Comparison of ENCODE assay signal across 24 cellular contexts in genomic region chr15:75229191-75230015, GRCh38. TPM values are rescaled to one million over a fixed set of nuclear protein-coding genes. Genes with fewer than 3 reads are reported as not detected.
DNase-seq lines count a peak whose midpoint lies in the region; ATAC-seq and TF ChIP-seq lines count a peak whose summit lies in the region.
"Had no signal": no experiment of that assay in that cellular context is flagged by ENCODE, and none has a peak within 500 bp of the region (broad histone marks: within the 10 kb centered on the region; RNA-seq: fewer than 3 reads in every experiment).

No MANE protein-coding gene starts in this region.

- H3K9ac ChIP-seq in BLaER1 treated with 17β-estradiol and CSF1 and Interleukin-3, amounts not matched to agents 10 nM and 100 nM = no peak overlapping the region; a peak in 2 of 22 replicates

- no peaks in the 10 kb centered on the region for H3K9me3 Mint-ChIP-seq in chondrocyte (ENCODE audit: low read depth)
- H3K9me3 Mint-ChIP-seq: activated naive CD4-positive, alpha-beta T cell treated with anti-CD3 and anti-CD28 coated beads, Interleukin-2, amount 50 U/mL, for 24 hours; CD4-positive, CD25-positive, alpha-beta regulatory T cell; effector memory CD8-positive, alpha-beta T cell; naive thymus-derived CD4-positive, alpha-beta T cell; T-helper 1 cell treated with Interleukin-12 subunit alpha and Interleukin-12 subunit beta and Interleukin-4 antibody, amounts not matched to agents 30 μg/mL and 1 μg/mL, for 36 hours had no signal

- H3K9me3 ChIP-seq in BLaER1 treated with 17β-estradiol and CSF1 and Interleukin-3, amounts not matched to agents 10 nM and 100 nM (replicated peaks in 1 of 11) = no peaks in the 10 kb centered on the region
- H3K9me3 ChIP-seq: lower lobe of right lung had no signal

- H3K27ac ChIP-seq in BLaER1 treated with 17β-estradiol and CSF1 and Interleukin-3, amounts not matched to agents 10 nM and 100 nM = peak overlapping the region in 5 of 11 experiments; percentile 11 to 29 (median 23); a peak in 4 of 22 replicates
- H3K27ac ChIP-seq: cardiac muscle cell, lower lobe of right lung, RWPE1 had no signal

- H3K27me3 Mint-ChIP-seq in chondrocyte (ENCODE audit: low read depth) = peaks cover 25% of the 10 kb centered on the region

- no peaks in the 10 kb centered on the region for H3K36me3 ChIP-seq in BLaER1 treated with 17β-estradiol and CSF1 and Interleukin-3, amounts not matched to agents 10 nM and 100 nM
- H3K36me3 ChIP-seq: cardiac muscle cell, lower lobe of right lung had no signal

- peaks cover 17 to 33% (median 27%) of the 10 kb centered on the region in 10 experiments for H3K4me1 ChIP-seq in BLaER1 treated with 17β-estradiol and CSF1 and Interleukin-3, amounts not matched to agents 10 nM and 100 nM
- H3K4me1 ChIP-seq: lower lobe of right lung had no signal

- no peaks in the 10 kb centered on the region for H3K36me3 Mint-ChIP-seq in chondrocyte (ENCODE audit: low read depth)
- H3K36me3 Mint-ChIP-seq: activated naive CD4-positive, alpha-beta T cell treated with anti-CD3 and anti-CD28 coated beads, Interleukin-2, amount 50 U/mL, for 24 hours; CD4-positive, CD25-positive, alpha-beta regulatory T cell had no signal

- peak; percentile 18 for DNase-seq in GM13977 (ENCODE audit: low spot score)
- peak; percentile 72 for DNase-seq in chondrocyte (ENCODE audit: low spot score)
- peak; percentile 67 for DNase-seq in posterior vena cava (ENCODE audit: low spot score)
- no peak for DNase-seq in T-helper 9 cell
- no peak for DNase-seq in occipital lobe (lab: John Stamatoyannopoulos, UW)
- DNase-seq: activated CD8-positive, alpha-beta memory T cell treated with anti-CD3 and anti-CD28 coated beads, Interleukin-2, amount 50 U/mL, for 4 hours; CD4-positive, CD25-positive, alpha-beta regulatory T cell; DND-41; effector memory CD8-positive, alpha-beta T cell; lower lobe of right lung; NCI-H1092; NCI-H2171; retina had no signal

- no peak overlapping the region for H3K27ac Mint-ChIP-seq in chondrocyte (ENCODE audit: unreplicated experiment)
- H3K27ac Mint-ChIP-seq: activated naive CD4-positive, alpha-beta T cell treated with anti-CD3 and anti-CD28 coated beads, Interleukin-2, amount 50 U/mL, for 24 hours; CD4-positive, CD25-positive, alpha-beta regulatory T cell; effector memory CD8-positive, alpha-beta T cell; naive thymus-derived CD4-positive, alpha-beta T cell; T-helper 1 cell treated with Interleukin-12 subunit alpha and Interleukin-12 subunit beta and Interleukin-4 antibody, amounts not matched to agents 30 μg/mL and 1 μg/mL, for 36 hours had no signal

- in situ Hi-C loops in GM13977 (cut with MboI; ENCODE audit: low pct_unique_long_range_greater_than_20kb, low sequenced_read_pairs, unreplicated experiment) = no loop called here

- no peak for TF ChIP-seq CTCF in GM13977 (IDR thresholded peaks at IDR 0.05; ENCODE audit: extremely low read depth, insufficient read depth, missing control alignments)
- TF ChIP-seq CTCF in chondrocyte (IDR thresholded peaks at IDR 0.05) = no peak

- intact Hi-C loops in posterior vena cava (cut with DNase I) = loop anchor here in 1 of 2 donors (10.0 kb wide), 1 partner anchor 75 kb away; no protein-coding TSS in a partner anchor

- no peak overlapping the region for H3K4me3 Mint-ChIP-seq in chondrocyte (ENCODE audit: unreplicated experiment)
- H3K4me3 Mint-ChIP-seq: activated naive CD4-positive, alpha-beta T cell treated with anti-CD3 and anti-CD28 coated beads, Interleukin-2, amount 50 U/mL, for 24 hours; effector memory CD8-positive, alpha-beta T cell; naive thymus-derived CD4-positive, alpha-beta T cell; T-helper 1 cell treated with Interleukin-12 subunit alpha and Interleukin-12 subunit beta and Interleukin-4 antibody, amounts not matched to agents 30 μg/mL and 1 μg/mL, for 36 hours had no signal

- no peaks in the 10 kb centered on the region for H3K4me1 Mint-ChIP-seq in chondrocyte (ENCODE audit: low read depth)
- H3K4me1 Mint-ChIP-seq: activated naive CD4-positive, alpha-beta T cell treated with anti-CD3 and anti-CD28 coated beads, Interleukin-2, amount 50 U/mL, for 24 hours; CD4-positive, CD25-positive, alpha-beta regulatory T cell had no signal

- no peaks in the 10 kb centered on the region for H4K20me1 ChIP-seq in BLaER1 treated with 17β-estradiol and CSF1 and Interleukin-3, amounts not matched to agents 10 nM and 100 nM

- no peak for ATAC-seq in GM18868 (IDR thresholded peaks at IDR 0.05; ENCODE audit: unreplicated experiment)
- ATAC-seq: activated CD4-positive, CD25-positive, alpha-beta regulatory T cell treated with anti-CD3 and anti-CD28 coated beads, Interleukin-2, amount 50 U/mL, for 24 hours; effector memory CD8-positive, alpha-beta T cell; HCT116; HepG2; lower lobe of right lung; naive thymus-derived CD4-positive, alpha-beta T cell had no signal

- H3K27me3 ChIP-seq in BLaER1 treated with 17β-estradiol and CSF1 and Interleukin-3, amounts not matched to agents 10 nM and 100 nM = no peaks in the 10 kb centered on the region
- H3K27me3 ChIP-seq: cardiac muscle cell had no signal

- H3K4me2 ChIP-seq in BLaER1 treated with 17β-estradiol and CSF1 and Interleukin-3, amounts not matched to agents 10 nM and 100 nM = peak overlapping the region; percentile 33 to 73 (median 64)

- H3K4me3 ChIP-seq in BLaER1 treated with 17β-estradiol and CSF1 and Interleukin-3, amounts not matched to agents 10 nM and 100 nM = no peak overlapping the region
- H3K4me3 ChIP-seq: cardiac muscle cell, GM12878, lower lobe of right lung had no signal

RNA-seq across cellular contexts. Expression of gene C15orf39, which starts 27.7 kb away (rescaled TPM):
- total RNA-seq in chondrocyte = 12.2 to 33.4 TPM (median 32.9 TPM) in 3 replicates
- total RNA-seq in posterior vena cava = 10 to 100 TPM; 25.8 to 26.4 TPM
- 0.31 TPM for total RNA-seq in occipital lobe

RNA-seq across cellular contexts. Expression of gene GOLGA6C, which starts 28.7 kb away (rescaled TPM):
- total RNA-seq in chondrocyte = not detected in 3 replicates
- not detected for total RNA-seq in posterior vena cava
- total RNA-seq in occipital lobe = not detected
- total RNA-seq: CD4-positive, CD25-positive, alpha-beta regulatory T cell; GM12878; HepG2; lower lobe of right lung; naive thymus-derived CD4-positive, alpha-beta T cell had no signal

RNA-seq across cellular contexts. Expression of gene GOLGA6D, which starts 53.2 kb away (rescaled TPM):
- total RNA-seq in chondrocyte = 0.15 TPM in 1 of 3 replicates, not detected in the others
- not detected for total RNA-seq in posterior vena cava
- not detected for total RNA-seq in occipital lobe
- total RNA-seq: CD4-positive, CD25-positive, alpha-beta regulatory T cell; GM12878; HepG2; lower lobe of right lung had no signal

Comparison
In these comparisons a context has a peak if more than half of its experiments do, and no peak if none do; other contexts are left out.
1. DNase-seq: peak in GM13977 (single experiment), chondrocyte (single experiment) and posterior vena cava (single experiment); none in T-helper 9 cell (single experiment) and occipital lobe (single experiment).
2. RNA of gene C15orf39, which starts 27.7 kb away (total RNA-seq): 12.2 to 33.4 TPM in chondrocyte and 25.8 to 26.4 TPM in posterior vena cava; 0.31 TPM in occipital lobe (single experiment); every median in the first group is over 10 times any median in the second.